Comparison of ENCODE assay signal across 8 cellular contexts in genomic region chrX:3651272-3651671, GRCh38.
DNase-seq lines count a peak whose midpoint lies in the region; ATAC-seq and TF ChIP-seq lines count a peak whose summit lies in the region.

No MANE protein-coding gene starts in this region.

- no peaks in the 10 kb centered on the region for H3K27me3 ChIP-seq in esophagus squamous epithelium
- no peaks in the 10 kb centered on the region for H3K27me3 ChIP-seq in spleen (replicated peaks in 1 of 7)

- TF ChIP-seq CTCF in activated CD8-positive, alpha-beta T cell treated with anti-CD3 and anti-CD28 coated beads for 36 hours (IDR thresholded peaks at IDR 0.05): peak; percentile 58
- peak; percentile 38 to 56 (median 48) for TF ChIP-seq CTCF in esophagus squamous epithelium (IDR thresholded peaks at IDR 0.05)
- TF ChIP-seq CTCF in spleen (IDR thresholded peaks at IDR 0.05 in 8 of 11, conservative IDR thresholded peaks at IDR 0.05 in 3 of 11): peak in 9 of 11 experiments; percentile 5 to 58 (median 47)

- no peak for DNase-seq in activated CD8-positive, alpha-beta T cell treated with anti-CD3 and anti-CD28 coated beads for 36 hours
- DNase-seq in activated CD8-positive, alpha-beta T cell treated with anti-CD3 and anti-CD28 coated beads, Interleukin-2, amount 10 ng/mL, durations not matched to agents 7 days and 5 days: no peak
- DNase-seq in NOMO-1 treated with dmso at 0.1 percent for 144 hours (lab: John Stamatoyannopoulos, UW; ENCODE audit: unreplicated experiment): peak; percentile 6
- DNase-seq in esophagus squamous epithelium (lab: John Stamatoyannopoulos, UW): no peak
- no peak for DNase-seq in spleen

- no peak for TF ChIP-seq POLR2A in esophagus squamous epithelium (IDR thresholded peaks at IDR 0.05)
- no peak for TF ChIP-seq POLR2A in spleen (IDR thresholded peaks at IDR 0.05)

- H3K36me3 ChIP-seq in esophagus squamous epithelium (peaks cover 0 to 53% (median 22%) of the 10 kb centered on the region in 3 donors), spleen (peaks cover 0 to 62% (median 29%) of the 10 kb centered on the region in 6 donors)

- H3K27ac ChIP-seq in esophagus squamous epithelium: no peak overlapping the region
- H3K27ac ChIP-seq in spleen: no peak overlapping the region

- 27 to 28% methylated on average over 4 of the region's 4 CpGs for WGBS in esophagus squamous epithelium, 2 donors
- WGBS in spleen, 5 donors: 43 to 63% (median 57%) methylated on average over 4 of the region's 4 CpGs

- no peaks in the 10 kb centered on the region for H3K4me1 Mint-ChIP-seq in activated CD8-positive, alpha-beta T cell treated with anti-CD3 and anti-CD28 coated beads for 36 hours (ENCODE audit: low read depth)
- peaks cover 2% of the 10 kb centered on the region for H3K4me1 Mint-ChIP-seq in activated CD8-positive, alpha-beta T cell treated with anti-CD3 and anti-CD28 coated beads, Interleukin-2, amount 10 ng/mL, durations not matched to agents 7 days and 5 days (ENCODE audit: low read depth)

- intact Hi-C loops in activated CD8-positive, alpha-beta T cell treated with anti-CD3 and anti-CD28 coated beads for 36 hours (cut with micrococcal nuclease): no loop called here
- intact Hi-C loops in esophagus squamous epithelium (cut with DNase I): loop anchor here (5.0 kb wide), 1 partner anchor 156 kb away; no protein-coding TSS in a partner anchor
- intact Hi-C loops in spleen (cut with DNase I; ENCODE audit: low total_unique reads): loop anchor here (5.0 kb wide), 1 partner anchor 161 kb away; no protein-coding TSS in a partner anchor

- H3K4me3 ChIP-seq in esophagus squamous epithelium (no peak overlapping the region), spleen (no peak overlapping the region)

- H3K36me3 Mint-ChIP-seq in activated CD8-positive, alpha-beta T cell treated with anti-CD3 and anti-CD28 coated beads for 36 hours (ENCODE audit: low read depth): peaks cover 17% of the 10 kb centered on the region
- H3K36me3 Mint-ChIP-seq in activated CD8-positive, alpha-beta T cell treated with anti-CD3 and anti-CD28 coated beads, Interleukin-2, amount 10 ng/mL, durations not matched to agents 7 days and 5 days (ENCODE audit: low read depth): peaks cover 26% of the 10 kb centered on the region

- no peak overlapping the region for H3K4me3 Mint-ChIP-seq in activated CD8-positive, alpha-beta T cell treated with anti-CD3 and anti-CD28 coated beads for 36 hours
- no peak overlapping the region for H3K4me3 Mint-ChIP-seq in activated CD8-positive, alpha-beta T cell treated with anti-CD3 and anti-CD28 coated beads, Interleukin-2, amount 10 ng/mL, durations not matched to agents 7 days and 5 days

- H3K9me3 ChIP-seq in esophagus squamous epithelium (no peaks in the 10 kb centered on the region), spleen (no peaks in the 10 kb centered on the region)

- POLR2A ChIA-PET in activated CD8-positive, alpha-beta T cell treated with anti-CD3 and anti-CD28 coated beads for 36 hours (lab: Charles Lee): interaction anchor here (0.7 kb wide), 1 partner anchor 10 kb away, joined by 3 read pairs; no protein-coding TSS in a partner anchor
- POLR2A ChIA-PET in activated CD8-positive, alpha-beta T cell treated with anti-CD3 and anti-CD28 coated beads, Interleukin-2, amount 10 ng/mL, durations not matched to agents 7 days and 5 days (lab: Charles Lee): no interaction called here

- no peak for ATAC-seq in activated CD8-positive, alpha-beta T cell treated with anti-CD3 and anti-CD28 coated beads for 36 hours
- no peak for ATAC-seq in activated CD8-positive, alpha-beta T cell treated with anti-CD3 and anti-CD28 coated beads, Interleukin-2, amount 10 ng/mL, durations not matched to agents 7 days and 5 days
- ATAC-seq in GM21367 (IDR thresholded peaks at IDR 0.05; ENCODE audit: unreplicated experiment) (no peak), HG03457 (IDR thresholded peaks at IDR 0.05; ENCODE audit: unreplicated experiment) (no peak), GM19324 (IDR thresholded peaks at IDR 0.05; ENCODE audit: low FRiP score, unreplicated experiment) (no peak)

- H3K27me3 Mint-ChIP-seq in activated CD8-positive, alpha-beta T cell treated with anti-CD3 and anti-CD28 coated beads for 36 hours: no peaks in the 10 kb centered on the region
- H3K27me3 Mint-ChIP-seq in activated CD8-positive, alpha-beta T cell treated with anti-CD3 and anti-CD28 coated beads, Interleukin-2, amount 10 ng/mL, durations not matched to agents 7 days and 5 days (ENCODE audit: low read depth): no peaks in the 10 kb centered on the region

- no peak overlapping the region for H3K27ac Mint-ChIP-seq in activated CD8-positive, alpha-beta T cell treated with anti-CD3 and anti-CD28 coated beads for 36 hours
- no peak overlapping the region for H3K27ac Mint-ChIP-seq in activated CD8-positive, alpha-beta T cell treated with anti-CD3 and anti-CD28 coated beads, Interleukin-2, amount 10 ng/mL, durations not matched to agents 7 days and 5 days

- CTCF ChIA-PET in activated CD8-positive, alpha-beta T cell treated with anti-CD3 and anti-CD28 coated beads for 36 hours (lab: Charles Lee): interaction anchor here (0.6 to 2.0 kb wide), 8 partner anchors 8 to 162 kb away, joined by 3 to 11 read pairs (median 3); no protein-coding TSS in a partner anchor
- CTCF ChIA-PET in activated CD8-positive, alpha-beta T cell treated with anti-CD3 and anti-CD28 coated beads, Interleukin-2, amount 10 ng/mL, durations not matched to agents 7 days and 5 days (lab: Charles Lee): interaction anchor here (0.6 to 2.3 kb wide), 14 partner anchors 8 to 162 kb away, joined by 3 to 27 read pairs (median 4); no protein-coding TSS in a partner anchor

- H3K9me3 Mint-ChIP-seq in activated CD8-positive, alpha-beta T cell treated with anti-CD3 and anti-CD28 coated beads for 36 hours: no peaks in the 10 kb centered on the region
- H3K9me3 Mint-ChIP-seq in activated CD8-positive, alpha-beta T cell treated with anti-CD3 and anti-CD28 coated beads, Interleukin-2, amount 10 ng/mL, durations not matched to agents 7 days and 5 days (ENCODE audit: insufficient read depth): no peaks in the 10 kb centered on the region

- no peaks in the 10 kb centered on the region for H3K4me1 ChIP-seq in esophagus squamous epithelium
- H3K4me1 ChIP-seq in spleen: no peaks in the 10 kb centered on the region
